In genomic region chr19:35959040-35959967, GRCh38 we compare ENCODE assay signal across 1 cellular context.
TF ChIP-seq lines count a peak whose summit lies in the region.

No MANE protein-coding gene starts in this region.

TF ChIP-seq in IMR-90, 13 proteins besides CTCF, POLR2A, EP300 and RAD21 (continued from another document):
- TF ChIP-seq ELK1 (IDR thresholded peaks at IDR 0.05; ENCODE audit: borderline replicate concordance, low read depth, low read length): no peak
- TF ChIP-seq RCOR1 (IDR thresholded peaks at IDR 0.05; ENCODE audit: insufficient replicate concordance, low read length): no peak
- TF ChIP-seq CEBPB (IDR thresholded peaks at IDR 0.05; ENCODE audit: low read depth, low read length): no peak
- TF ChIP-seq MXI1 (IDR thresholded peaks at IDR 0.05; ENCODE audit: borderline replicate concordance, low read depth, low read length): no peak
- TF ChIP-seq CHD1 (IDR thresholded peaks at IDR 0.05; ENCODE audit: low read depth, low read length): no peak
- TF ChIP-seq MAZ (IDR thresholded peaks at IDR 0.05; ENCODE audit: borderline replicate concordance, low read depth, low read length): no peak
- no peak for TF ChIP-seq RFX5 (IDR thresholded peaks at IDR 0.05; ENCODE audit: low read depth, low read length)
TF ChIP-seq in IMR-90: peak in this region for 0.
